ENCODE assay signal across 1 cellular context in genomic region chr17:42675984-42676423, GRCh38.
TF ChIP-seq lines count a peak whose summit lies in the region.

No MANE protein-coding gene starts in this region.

TF ChIP-seq in HepG2, 621 proteins besides CTCF, POLR2A, EP300 and RAD21 (continued from another document and continues in another):
- TF ChIP-seq, protein P1, sequence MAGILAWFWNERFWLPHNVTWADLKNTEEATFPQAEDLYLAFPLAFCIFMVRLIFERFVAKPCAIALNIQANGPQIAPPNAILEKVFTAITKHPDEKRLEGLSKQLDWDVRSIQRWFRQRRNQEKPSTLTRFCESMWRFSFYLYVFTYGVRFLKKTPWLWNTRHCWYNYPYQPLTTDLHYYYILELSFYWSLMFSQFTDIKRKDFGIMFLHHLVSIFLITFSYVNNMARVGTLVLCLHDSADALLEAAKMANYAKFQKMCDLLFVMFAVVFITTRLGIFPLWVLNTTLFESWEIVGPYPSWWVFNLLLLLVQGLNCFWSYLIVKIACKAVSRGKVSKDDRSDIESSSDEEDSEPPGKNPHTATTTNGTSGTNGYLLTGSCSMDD (CRISPR knock-in tag; IDR thresholded peaks at IDR 0.05) = no peak
- TF ChIP-seq RNF2 (conservative IDR thresholded peaks at IDR 0.05; ENCODE audit: low read depth) (no peak; the same call in 1 of the 2 replicates), SOX5 (CRISPR knock-in tag; IDR thresholded peaks at IDR 0.05; ENCODE audit: borderline replicate concordance) (no peak), CEBPZ (IDR thresholded peaks at IDR 0.05; ENCODE audit: low read length) (no peak), KLF11 (CRISPR knock-in tag; IDR thresholded peaks at IDR 0.05) (no peak), CBX5 (CRISPR knock-in tag; IDR thresholded peaks at IDR 0.05; ENCODE audit: borderline replicate concordance) (0 out of 2 replicates have a peak, but pooled peaks have one; percentile 65), ZBTB14 (CRISPR knock-in tag; IDR thresholded peaks at IDR 0.05) (no peak), ZNF274 (CRISPR knock-in tag; IDR thresholded peaks at IDR 0.05) (peak; percentile 14; the same call in 1 of the 2 replicates), GATAD1 (CRISPR knock-in tag; IDR thresholded peaks at IDR 0.05) (peak; percentile 10; the same call in 1 of the 2 replicates), RBM22 (optimal IDR thresholded peaks at IDR 0.05; ENCODE audit: low read length) (no peak), ZNF225 (CRISPR knock-in tag; IDR thresholded peaks at IDR 0.05) (0 out of 2 replicates have a peak, but pooled peaks have one; percentile 9), TBX3 (IDR thresholded peaks at IDR 0.05; ENCODE audit: borderline replicate concordance) (no peak), FOXO1 (CRISPR knock-in tag; IDR thresholded peaks at IDR 0.05) (no peak), PCBP2 (optimal IDR thresholded peaks at IDR 0.05; ENCODE audit: low read depth, low read length, poor library complexity, severe bottlenecking) (no peak), ZNF33A (CRISPR knock-in tag; IDR thresholded peaks at IDR 0.05; ENCODE audit: borderline replicate concordance) (no peak), BRCA1 (CRISPR knock-in tag; IDR thresholded peaks at IDR 0.05) (0 out of 2 replicates have a peak, but pooled peaks have one; percentile 53), ZNF562 (CRISPR knock-in tag; IDR thresholded peaks at IDR 0.05; ENCODE audit: borderline replicate concordance) (no peak), ZNF337 (CRISPR knock-in tag; IDR thresholded peaks at IDR 0.05; ENCODE audit: borderline replicate concordance, low read depth) (no peak), ZFP41 (CRISPR knock-in tag; IDR thresholded peaks at IDR 0.05; ENCODE audit: borderline replicate concordance) (no peak), NFE2L1 (CRISPR knock-in tag; IDR thresholded peaks at IDR 0.05; ENCODE audit: borderline replicate concordance) (no peak)
- TF ChIP-seq, protein P2, sequence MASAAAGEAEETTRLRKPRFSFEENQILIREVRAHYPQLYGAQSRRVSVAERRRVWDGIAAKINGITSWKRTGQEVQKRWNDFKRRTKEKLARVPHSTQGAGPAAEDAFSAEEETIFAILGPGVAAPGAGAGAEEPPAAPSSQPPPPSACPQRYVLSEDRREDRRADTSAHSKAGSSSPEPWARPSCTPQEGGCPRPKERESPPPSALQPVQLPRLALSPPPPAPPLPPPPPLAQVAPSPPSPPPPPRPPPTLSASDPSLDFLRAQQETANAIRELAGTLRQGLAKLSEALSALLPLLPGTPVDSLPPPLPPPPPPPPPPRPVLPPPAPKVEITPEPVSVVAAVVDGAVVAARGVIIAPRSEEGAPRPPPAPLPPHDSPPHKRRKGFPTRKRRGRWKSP (CRISPR knock-in tag; IDR thresholded peaks at IDR 0.05) = peak; percentile 29
- TF ChIP-seq, protein P3, sequence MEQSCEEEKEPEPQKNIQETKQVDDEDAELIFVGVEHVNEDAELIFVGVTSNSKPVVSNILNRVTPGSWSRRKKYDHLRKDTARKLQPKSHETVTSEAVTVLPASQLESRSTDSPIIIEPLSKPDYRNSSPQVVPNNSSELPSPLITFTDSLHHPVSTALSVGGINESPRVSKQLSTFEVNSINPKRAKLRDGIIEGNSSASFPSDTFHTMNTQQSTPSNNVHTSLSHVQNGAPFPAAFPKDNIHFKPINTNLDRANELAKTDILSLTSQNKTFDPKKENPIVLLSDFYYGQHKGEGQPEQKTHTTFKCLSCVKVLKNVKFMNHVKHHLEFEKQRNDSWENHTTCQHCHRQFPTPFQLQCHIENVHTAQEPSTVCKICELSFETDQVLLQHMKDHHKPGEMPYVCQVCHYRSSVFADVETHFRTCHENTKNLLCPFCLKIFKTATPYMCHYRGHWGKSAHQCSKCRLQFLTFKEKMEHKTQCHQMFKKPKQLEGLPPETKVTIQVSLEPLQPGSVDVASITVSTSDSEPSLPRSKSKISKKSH (CRISPR knock-in tag; IDR thresholded peaks at IDR 0.05; ENCODE audit: borderline replicate concordance) = peak; percentile 40; the same call in 1 of the 2 replicates
- TF ChIP-seq, protein P4, sequence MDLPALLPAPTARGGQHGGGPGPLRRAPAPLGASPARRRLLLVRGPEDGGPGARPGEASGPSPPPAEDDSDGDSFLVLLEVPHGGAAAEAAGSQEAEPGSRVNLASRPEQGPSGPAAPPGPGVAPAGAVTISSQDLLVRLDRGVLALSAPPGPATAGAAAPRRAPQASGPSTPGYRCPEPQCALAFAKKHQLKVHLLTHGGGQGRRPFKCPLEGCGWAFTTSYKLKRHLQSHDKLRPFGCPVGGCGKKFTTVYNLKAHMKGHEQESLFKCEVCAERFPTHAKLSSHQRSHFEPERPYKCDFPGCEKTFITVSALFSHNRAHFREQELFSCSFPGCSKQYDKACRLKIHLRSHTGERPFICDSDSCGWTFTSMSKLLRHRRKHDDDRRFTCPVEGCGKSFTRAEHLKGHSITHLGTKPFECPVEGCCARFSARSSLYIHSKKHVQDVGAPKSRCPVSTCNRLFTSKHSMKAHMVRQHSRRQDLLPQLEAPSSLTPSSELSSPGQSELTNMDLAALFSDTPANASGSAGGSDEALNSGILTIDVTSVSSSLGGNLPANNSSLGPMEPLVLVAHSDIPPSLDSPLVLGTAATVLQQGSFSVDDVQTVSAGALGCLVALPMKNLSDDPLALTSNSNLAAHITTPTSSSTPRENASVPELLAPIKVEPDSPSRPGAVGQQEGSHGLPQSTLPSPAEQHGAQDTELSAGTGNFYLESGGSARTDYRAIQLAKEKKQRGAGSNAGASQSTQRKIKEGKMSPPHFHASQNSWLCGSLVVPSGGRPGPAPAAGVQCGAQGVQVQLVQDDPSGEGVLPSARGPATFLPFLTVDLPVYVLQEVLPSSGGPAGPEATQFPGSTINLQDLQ (CRISPR knock-in tag; IDR thresholded peaks at IDR 0.05) = 0 out of 2 replicates have a peak, but pooled peaks have one; percentile 70
- TF ChIP-seq, protein P5, sequence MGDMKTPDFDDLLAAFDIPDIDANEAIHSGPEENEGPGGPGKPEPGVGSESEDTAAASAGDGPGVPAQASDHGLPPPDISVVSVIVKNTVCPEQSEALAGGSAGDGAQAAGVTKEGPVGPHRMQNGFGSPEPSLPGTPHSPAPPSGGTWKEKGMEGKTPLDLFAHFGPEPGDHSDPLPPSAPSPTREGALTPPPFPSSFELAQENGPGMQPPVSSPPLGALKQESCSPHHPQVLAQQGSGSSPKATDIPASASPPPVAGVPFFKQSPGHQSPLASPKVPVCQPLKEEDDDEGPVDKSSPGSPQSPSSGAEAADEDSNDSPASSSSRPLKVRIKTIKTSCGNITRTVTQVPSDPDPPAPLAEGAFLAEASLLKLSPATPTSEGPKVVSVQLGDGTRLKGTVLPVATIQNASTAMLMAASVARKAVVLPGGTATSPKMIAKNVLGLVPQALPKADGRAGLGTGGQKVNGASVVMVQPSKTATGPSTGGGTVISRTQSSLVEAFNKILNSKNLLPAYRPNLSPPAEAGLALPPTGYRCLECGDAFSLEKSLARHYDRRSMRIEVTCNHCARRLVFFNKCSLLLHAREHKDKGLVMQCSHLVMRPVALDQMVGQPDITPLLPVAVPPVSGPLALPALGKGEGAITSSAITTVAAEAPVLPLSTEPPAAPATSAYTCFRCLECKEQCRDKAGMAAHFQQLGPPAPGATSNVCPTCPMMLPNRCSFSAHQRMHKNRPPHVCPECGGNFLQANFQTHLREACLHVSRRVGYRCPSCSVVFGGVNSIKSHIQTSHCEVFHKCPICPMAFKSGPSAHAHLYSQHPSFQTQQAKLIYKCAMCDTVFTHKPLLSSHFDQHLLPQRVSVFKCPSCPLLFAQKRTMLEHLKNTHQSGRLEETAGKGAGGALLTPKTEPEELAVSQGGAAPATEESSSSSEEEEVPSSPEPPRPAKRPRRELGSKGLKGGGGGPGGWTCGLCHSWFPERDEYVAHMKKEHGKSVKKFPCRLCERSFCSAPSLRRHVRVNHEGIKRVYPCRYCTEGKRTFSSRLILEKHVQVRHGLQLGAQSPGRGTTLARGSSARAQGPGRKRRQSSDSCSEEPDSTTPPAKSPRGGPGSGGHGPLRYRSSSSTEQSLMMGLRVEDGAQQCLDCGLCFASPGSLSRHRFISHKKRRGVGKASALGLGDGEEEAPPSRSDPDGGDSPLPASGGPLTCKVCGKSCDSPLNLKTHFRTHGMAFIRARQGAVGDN (CRISPR knock-in tag; IDR thresholded peaks at IDR 0.05) = peak; percentile 80
- TF ChIP-seq, protein P6, sequence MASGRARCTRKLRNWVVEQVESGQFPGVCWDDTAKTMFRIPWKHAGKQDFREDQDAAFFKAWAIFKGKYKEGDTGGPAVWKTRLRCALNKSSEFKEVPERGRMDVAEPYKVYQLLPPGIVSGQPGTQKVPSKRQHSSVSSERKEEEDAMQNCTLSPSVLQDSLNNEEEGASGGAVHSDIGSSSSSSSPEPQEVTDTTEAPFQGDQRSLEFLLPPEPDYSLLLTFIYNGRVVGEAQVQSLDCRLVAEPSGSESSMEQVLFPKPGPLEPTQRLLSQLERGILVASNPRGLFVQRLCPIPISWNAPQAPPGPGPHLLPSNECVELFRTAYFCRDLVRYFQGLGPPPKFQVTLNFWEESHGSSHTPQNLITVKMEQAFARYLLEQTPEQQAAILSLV (CRISPR knock-in tag; IDR thresholded peaks at IDR 0.05; ENCODE audit: borderline replicate concordance) = 0 out of 2 replicates have a peak, but pooled peaks have one; percentile 53
- TF ChIP-seq, protein P7, sequence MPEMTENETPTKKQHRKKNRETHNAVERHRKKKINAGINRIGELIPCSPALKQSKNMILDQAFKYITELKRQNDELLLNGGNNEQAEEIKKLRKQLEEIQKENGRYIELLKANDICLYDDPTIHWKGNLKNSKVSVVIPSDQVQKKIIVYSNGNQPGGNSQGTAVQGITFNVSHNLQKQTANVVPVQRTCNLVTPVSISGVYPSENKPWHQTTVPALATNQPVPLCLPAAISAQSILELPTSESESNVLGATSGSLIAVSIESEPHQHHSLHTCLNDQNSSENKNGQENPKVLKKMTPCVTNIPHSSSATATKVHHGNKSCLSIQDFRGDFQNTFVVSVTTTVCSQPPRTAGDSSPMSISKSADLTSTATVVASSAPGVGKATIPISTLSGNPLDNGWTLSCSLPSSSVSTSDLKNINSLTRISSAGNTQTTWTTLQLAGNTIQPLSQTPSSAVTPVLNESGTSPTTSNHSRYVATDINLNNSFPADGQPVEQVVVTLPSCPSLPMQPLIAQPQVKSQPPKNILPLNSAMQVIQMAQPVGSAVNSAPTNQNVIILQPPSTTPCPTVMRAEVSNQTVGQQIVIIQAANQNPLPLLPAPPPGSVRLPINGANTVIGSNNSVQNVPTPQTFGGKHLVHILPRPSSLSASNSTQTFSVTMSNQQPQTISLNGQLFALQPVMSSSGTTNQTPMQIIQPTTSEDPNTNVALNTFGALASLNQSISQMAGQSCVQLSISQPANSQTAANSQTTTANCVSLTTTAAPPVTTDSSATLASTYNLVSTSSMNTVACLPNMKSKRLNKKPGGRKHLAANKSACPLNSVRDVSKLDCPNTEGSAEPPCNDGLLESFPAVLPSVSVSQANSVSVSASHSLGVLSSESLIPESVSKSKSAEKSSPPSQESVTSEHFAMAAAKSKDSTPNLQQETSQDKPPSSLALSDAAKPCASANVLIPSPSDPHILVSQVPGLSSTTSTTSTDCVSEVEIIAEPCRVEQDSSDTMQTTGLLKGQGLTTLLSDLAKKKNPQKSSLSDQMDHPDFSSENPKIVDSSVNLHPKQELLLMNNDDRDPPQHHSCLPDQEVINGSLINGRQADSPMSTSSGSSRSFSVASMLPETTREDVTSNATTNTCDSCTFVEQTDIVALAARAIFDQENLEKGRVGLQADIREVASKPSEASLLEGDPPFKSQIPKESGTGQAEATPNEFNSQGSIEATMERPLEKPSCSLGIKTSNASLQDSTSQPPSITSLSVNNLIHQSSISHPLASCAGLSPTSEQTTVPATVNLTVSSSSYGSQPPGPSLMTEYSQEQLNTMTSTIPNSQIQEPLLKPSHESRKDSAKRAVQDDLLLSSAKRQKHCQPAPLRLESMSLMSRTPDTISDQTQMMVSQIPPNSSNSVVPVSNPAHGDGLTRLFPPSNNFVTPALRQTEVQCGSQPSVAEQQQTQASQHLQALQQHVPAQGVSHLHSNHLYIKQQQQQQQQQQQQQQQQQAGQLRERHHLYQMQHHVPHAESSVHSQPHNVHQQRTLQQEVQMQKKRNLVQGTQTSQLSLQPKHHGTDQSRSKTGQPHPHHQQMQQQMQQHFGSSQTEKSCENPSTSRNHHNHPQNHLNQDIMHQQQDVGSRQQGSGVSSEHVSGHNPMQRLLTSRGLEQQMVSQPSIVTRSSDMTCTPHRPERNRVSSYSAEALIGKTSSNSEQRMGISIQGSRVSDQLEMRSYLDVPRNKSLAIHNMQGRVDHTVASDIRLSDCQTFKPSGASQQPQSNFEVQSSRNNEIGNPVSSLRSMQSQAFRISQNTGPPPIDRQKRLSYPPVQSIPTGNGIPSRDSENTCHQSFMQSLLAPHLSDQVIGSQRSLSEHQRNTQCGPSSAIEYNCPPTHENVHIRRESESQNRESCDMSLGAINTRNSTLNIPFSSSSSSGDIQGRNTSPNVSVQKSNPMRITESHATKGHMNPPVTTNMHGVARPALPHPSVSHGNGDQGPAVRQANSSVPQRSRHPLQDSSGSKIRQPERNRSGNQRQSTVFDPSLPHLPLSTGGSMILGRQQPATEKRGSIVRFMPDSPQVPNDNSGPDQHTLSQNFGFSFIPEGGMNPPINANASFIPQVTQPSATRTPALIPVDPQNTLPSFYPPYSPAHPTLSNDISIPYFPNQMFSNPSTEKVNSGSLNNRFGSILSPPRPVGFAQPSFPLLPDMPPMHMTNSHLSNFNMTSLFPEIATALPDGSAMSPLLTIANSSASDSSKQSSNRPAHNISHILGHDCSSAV (CRISPR knock-in tag; IDR thresholded peaks at IDR 0.05; ENCODE audit: borderline replicate concordance) = no peak
